In genomic region chr20:4074877-4075455, GRCh38 we compare ENCODE assay signal across 21 cellular contexts. TPM values are rescaled to one million over a fixed set of nuclear protein-coding genes. Genes with fewer than 3 reads are reported as not detected.
DNase-seq lines count a peak whose midpoint lies in the region; TF ChIP-seq lines count a peak whose summit lies in the region.
"Had no signal": no experiment of that assay in that cellular context is flagged by ENCODE, and none has a peak within 500 bp of the region (broad histone marks: within the 10 kb centered on the region; RNA-seq: fewer than 3 reads in every experiment).

No MANE protein-coding gene starts in this region.

- peak overlapping the region; percentile 84 to 94 for H3K27ac ChIP-seq in ascending aorta
- no peak overlapping the region for H3K27ac ChIP-seq in sigmoid colon
- H3K27ac ChIP-seq: 22Rv1, brain microvascular endothelial cell, esophagus muscularis mucosa, thyroid gland had no signal

- intact Hi-C loops in ascending aorta (cut with DNase I) = loop anchor here (5.0 kb wide), 1 partner anchor 263 kb away; no protein-coding TSS in a partner anchor
- intact Hi-C loops in sigmoid colon (cut with DNase I) = no loop called here

- TF ChIP-seq POLR2A in sigmoid colon (IDR thresholded peaks at IDR 0.05) = no peak

- no peak for TF ChIP-seq EP300 in sigmoid colon (IDR thresholded peaks at IDR 0.05)

- 78 to 87% methylated on average over 7 of the region's 7 CpGs for WGBS in sigmoid colon, 2 donors

- H3K4me3 ChIP-seq in ascending aorta = no peak overlapping the region
- no peak overlapping the region for H3K4me3 ChIP-seq in sigmoid colon
- H3K4me3 ChIP-seq: dorsolateral prefrontal cortex, esophagus muscularis mucosa, smooth muscle cell, thyroid gland had no signal

- peak; percentile 23 for DNase-seq in SKM-1 (lab: John Stamatoyannopoulos, UW; ENCODE audit: unreplicated experiment)
- DNase-seq in SKM-1 treated with dmso at 0.1 percent for 144 hours (lab: John Stamatoyannopoulos, UW; ENCODE audit: unreplicated experiment) = no peak
- peak; percentile 95 for DNase-seq in MV-4-11 (lab: John Stamatoyannopoulos, UW)
- DNase-seq in ascending aorta (ENCODE audit: low spot score in 2 of 2) = peak in 1 of 2 donors; percentile 58
- DNase-seq in sigmoid colon = peak; percentile 26
- no peak for DNase-seq in A172 (ENCODE audit: low spot score)
- DNase-seq in GM20000 (ENCODE audit: low spot score) = no peak
- no peak for DNase-seq in glomerular visceral epithelial cell (ENCODE audit: extremely low spot score)
- DNase-seq: activated CD4-positive, alpha-beta memory T cell treated with anti-CD3 and anti-CD28 coated beads, Interleukin-2, amount 10 ng/mL, durations not matched to agents 7 days and 5 days; activated naive CD8-positive, alpha-beta T cell treated with anti-CD3 and anti-CD28 coated beads for 36 hours; brain microvascular endothelial cell; DMS53; GOT3; NCI-H187 treated with DMSO at 0.1 percent for 48 hours; NCI-H524; SW 1271; thyroid gland had no signal

- H3K9me3 ChIP-seq in ascending aorta (no peaks in the 10 kb centered on the region), sigmoid colon (no peaks in the 10 kb centered on the region)
- H3K9me3 ChIP-seq: esophagus muscularis mucosa, thyroid gland had no signal

- TF ChIP-seq CTCF in ascending aorta (IDR thresholded peaks at IDR 0.05) (no peak), sigmoid colon (IDR thresholded peaks at IDR 0.05) (no peak), GM20000 (IDR thresholded peaks at IDR 0.05; ENCODE audit: extremely low read depth, missing control alignments) (no peak)

- H3K36me3 ChIP-seq in ascending aorta = no peaks in the 10 kb centered on the region
- no peaks in the 10 kb centered on the region for H3K36me3 ChIP-seq in sigmoid colon
- H3K36me3 ChIP-seq: brain microvascular endothelial cell, esophagus muscularis mucosa, thyroid gland had no signal

- no peaks in the 10 kb centered on the region for H3K27me3 ChIP-seq in ascending aorta
- no peaks in the 10 kb centered on the region for H3K27me3 ChIP-seq in sigmoid colon
- H3K27me3 ChIP-seq: brain microvascular endothelial cell, dorsolateral prefrontal cortex, esophagus muscularis mucosa, thyroid gland had no signal

- H3K4me1 ChIP-seq in ascending aorta = peaks cover 5 to 37% of the 10 kb centered on the region in 2 donors
- peaks cover 0 to 13% (median 6%) of the 10 kb centered on the region in 4 donors for H3K4me1 ChIP-seq in sigmoid colon
- H3K4me1 ChIP-seq: thyroid gland had no signal

RNA-seq across cellular contexts. Expression of gene RNF24, which starts 59.6 kb away (rescaled TPM):
- total RNA-seq in ascending aorta (12.0 TPM), sigmoid colon (10 to 100 TPM in 2 of 4 donors, 1 to 10 TPM in 2; 5.6 to 11.0 (median 9.9) TPM)
- polyA plus RNA-seq in sigmoid colon = 1 to 10 TPM in 2 of 3 donors, under 1 TPM in 1; 0.60 to 4.6 (median 1.4) TPM
- total RNA-seq in A172 (2014; rRNA removed; shearing (Covaris generic)) = 6.7 and 7.2 TPM in 2 replicates

Comparison
In these comparisons a context has a peak if more than half of its experiments do, and no peak if none do; other contexts are left out.
1. DNase-seq: peak in SKM-1 (single experiment), MV-4-11 (single experiment) and sigmoid colon (single experiment); none in SKM-1 treated with dmso at 0.1 percent for 144 hours (single experiment), A172 (single experiment), GM20000 (single experiment) and glomerular visceral epithelial cell (single experiment).
2. H3K27ac ChIP-seq: peak in ascending aorta (2 of 2); none in sigmoid colon (0 of 4).